In the genomic region with DNA sequence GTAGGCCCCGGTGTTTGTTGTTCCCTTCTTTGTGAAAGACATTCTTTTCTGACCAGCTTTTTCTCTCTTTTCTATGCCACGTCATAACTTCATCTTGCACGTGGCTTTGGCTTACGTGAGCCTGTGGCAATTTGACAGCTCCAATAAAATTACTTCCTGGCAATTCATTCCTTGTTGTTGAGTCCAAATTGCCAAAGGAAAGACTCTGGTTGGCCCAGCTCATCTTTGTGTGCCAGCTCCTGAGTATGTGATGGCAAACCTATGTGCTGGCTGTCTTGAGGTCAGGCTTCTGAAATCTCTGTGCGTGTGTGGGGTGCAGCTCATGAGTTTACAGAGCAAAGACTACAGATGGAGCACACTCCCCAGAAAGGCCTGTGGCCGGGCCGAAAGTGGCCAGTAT, we compare ENCODE assay signal across 1 cellular context.
TF ChIP-seq lines count a peak whose summit lies in the region.

No MANE protein-coding gene starts in this region.

TF ChIP-seq in K562, 482 proteins besides CTCF, POLR2A, EP300 and RAD21 (continued from another document):
- TF ChIP-seq ZNF592 (IDR thresholded peaks at IDR 0.05), result no peak
- TF ChIP-seq, protein P1, sequence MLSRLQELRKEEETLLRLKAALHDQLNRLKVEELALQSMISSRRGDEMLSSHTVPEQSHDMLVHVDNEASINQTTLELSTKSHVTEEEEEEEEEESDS (CRISPR knock-in tag; IDR thresholded peaks at IDR 0.05), result no peak
- no peak for TF ChIP-seq ZNF507 (tag; conservative IDR thresholded peaks at IDR 0.05)
- no peak for TF ChIP-seq ZBTB5 (IDR thresholded peaks at IDR 0.05)
- TF ChIP-seq EGR1 (conservative IDR thresholded peaks at IDR 0.05), result no peak
- TF ChIP-seq RBM17 (IDR thresholded peaks at IDR 0.05; ENCODE audit: borderline replicate concordance, low read depth, low read length), result no peak
- TF ChIP-seq, protein P2, sequence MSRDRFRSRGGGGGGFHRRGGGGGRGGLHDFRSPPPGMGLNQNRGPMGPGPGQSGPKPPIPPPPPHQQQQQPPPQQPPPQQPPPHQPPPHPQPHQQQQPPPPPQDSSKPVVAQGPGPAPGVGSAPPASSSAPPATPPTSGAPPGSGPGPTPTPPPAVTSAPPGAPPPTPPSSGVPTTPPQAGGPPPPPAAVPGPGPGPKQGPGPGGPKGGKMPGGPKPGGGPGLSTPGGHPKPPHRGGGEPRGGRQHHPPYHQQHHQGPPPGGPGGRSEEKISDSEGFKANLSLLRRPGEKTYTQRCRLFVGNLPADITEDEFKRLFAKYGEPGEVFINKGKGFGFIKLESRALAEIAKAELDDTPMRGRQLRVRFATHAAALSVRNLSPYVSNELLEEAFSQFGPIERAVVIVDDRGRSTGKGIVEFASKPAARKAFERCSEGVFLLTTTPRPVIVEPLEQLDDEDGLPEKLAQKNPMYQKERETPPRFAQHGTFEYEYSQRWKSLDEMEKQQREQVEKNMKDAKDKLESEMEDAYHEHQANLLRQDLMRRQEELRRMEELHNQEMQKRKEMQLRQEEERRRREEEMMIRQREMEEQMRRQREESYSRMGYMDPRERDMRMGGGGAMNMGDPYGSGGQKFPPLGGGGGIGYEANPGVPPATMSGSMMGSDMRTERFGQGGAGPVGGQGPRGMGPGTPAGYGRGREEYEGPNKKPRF (IDR thresholded peaks at IDR 0.05; ENCODE audit: low read depth, low read length), result no peak
- TF ChIP-seq MTA1 (IDR thresholded peaks at IDR 0.05; ENCODE audit: borderline replicate concordance), result no peak
- TF ChIP-seq CREB1 (IDR thresholded peaks at IDR 0.05), result no peak
- no peak for TF ChIP-seq CREB1 (CRISPR knock-in tag; IDR thresholded peaks at IDR 0.05)
- no peak for TF ChIP-seq ZNF239 (CRISPR knock-in tag; IDR thresholded peaks at IDR 0.05)
